Comparison of ENCODE assay signal across 8 cellular contexts in the genomic region with DNA sequence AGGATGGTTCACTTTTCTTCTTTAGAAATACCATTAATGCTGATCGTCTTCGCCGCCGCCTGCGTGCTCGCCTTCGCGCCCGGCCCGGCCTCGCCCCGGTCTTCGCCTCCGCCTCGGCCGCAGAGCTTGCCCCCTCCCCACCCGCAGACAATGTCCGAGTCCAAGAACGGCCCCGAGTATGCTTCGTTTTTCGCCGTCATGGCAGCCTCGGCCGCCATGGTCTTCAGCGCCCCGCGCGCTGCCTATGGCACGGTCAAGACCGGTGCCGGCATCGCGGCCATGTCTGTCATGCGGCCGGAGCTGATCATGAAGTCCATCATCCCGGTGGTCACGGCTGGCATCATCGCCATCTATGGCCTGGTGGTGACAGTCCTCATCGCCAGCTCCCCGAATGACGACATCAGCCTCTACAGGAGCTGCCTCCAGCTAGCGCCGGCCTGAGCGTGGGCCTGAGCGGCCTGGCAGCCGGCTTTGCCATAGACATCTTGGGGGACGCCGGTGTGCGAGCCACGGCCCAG. TPM values are rescaled to one million over a fixed set of nuclear protein-coding genes. Genes with fewer than 3 reads are reported as not detected.
DNase-seq lines count a peak whose midpoint lies in the region; ATAC-seq lines count a peak whose summit lies in the region.

No MANE protein-coding gene starts in this region.

- no peaks in the 10 kb centered on the region for H3K36me3 Mint-ChIP-seq in activated naive CD8-positive, alpha-beta T cell treated with anti-CD3 and anti-CD28 coated beads, Interleukin-2, amount 50 U/mL, for 24 hours (ENCODE audit: low read depth)
- no peaks in the 10 kb centered on the region for H3K36me3 Mint-ChIP-seq in stimulated activated memory B cell treated with anti-CD40 and anti-IgM and Interleukin-4, amounts not matched to agents 10 μg/mL and 1 μg/mL and 100 μg/mL, for 72 hours

- peaks cover 12% of the 10 kb centered on the region for H3K4me1 ChIP-seq in ACC112 (ENCODE audit: control insufficient read depth, insufficient read depth, low read length, unreplicated experiment)

- H3K27ac ChIP-seq in ACC112 (ENCODE audit: low read depth, low read length) (no peak overlapping the region), layer of hippocampus (ENCODE audit: low read depth, low read length) (peak overlapping the region; percentile 58)

- DNase-seq in H7 (peak; percentile 57), dedifferentiated amniotic fluid mesenchymal stem cell (ENCODE audit: extremely low spot score) (no peak)
- DNase-seq in activated naive CD8-positive, alpha-beta T cell treated with anti-CD3 and anti-CD28 coated beads, Interleukin-2, amount 50 U/mL, for 24 hours, result peak; percentile 28

- peak overlapping the region; percentile 80 for H3K4me3 Mint-ChIP-seq in activated naive CD8-positive, alpha-beta T cell treated with anti-CD3 and anti-CD28 coated beads, Interleukin-2, amount 50 U/mL, for 24 hours
- H3K4me3 Mint-ChIP-seq in stimulated activated memory B cell treated with anti-CD40 and anti-IgM and Interleukin-4, amounts not matched to agents 10 μg/mL and 1 μg/mL and 100 μg/mL, for 72 hours, result peak overlapping the region; percentile 82

- peak overlapping the region; percentile 73 for H3K4me3 ChIP-seq in ACC112 (ENCODE audit: low read depth, low read length)
- H3K4me3 ChIP-seq in H7 (ENCODE audit: insufficient read depth, low read depth, low read length), result no peak overlapping the region

- no peaks in the 10 kb centered on the region for H3K79me2 ChIP-seq in ACC112 (ENCODE audit: control insufficient read depth, insufficient read depth, low read length, unreplicated experiment)

- no peaks in the 10 kb centered on the region for H3K27me3 Mint-ChIP-seq in activated naive CD8-positive, alpha-beta T cell treated with anti-CD3 and anti-CD28 coated beads, Interleukin-2, amount 50 U/mL, for 24 hours
- H3K27me3 Mint-ChIP-seq in stimulated activated memory B cell treated with anti-CD40 and anti-IgM and Interleukin-4, amounts not matched to agents 10 μg/mL and 1 μg/mL and 100 μg/mL, for 72 hours, result no peaks in the 10 kb centered on the region

- H3K27ac Mint-ChIP-seq in activated naive CD8-positive, alpha-beta T cell treated with anti-CD3 and anti-CD28 coated beads, Interleukin-2, amount 50 U/mL, for 24 hours, result peak overlapping the region; percentile 97
- peak overlapping the region; percentile 92 for H3K27ac Mint-ChIP-seq in stimulated activated memory B cell treated with anti-CD40 and anti-IgM and Interleukin-4, amounts not matched to agents 10 μg/mL and 1 μg/mL and 100 μg/mL, for 72 hours

- peaks cover 18% of the 10 kb centered on the region for H3K4me1 Mint-ChIP-seq in activated naive CD8-positive, alpha-beta T cell treated with anti-CD3 and anti-CD28 coated beads, Interleukin-2, amount 50 U/mL, for 24 hours
- H3K4me1 Mint-ChIP-seq in stimulated activated memory B cell treated with anti-CD40 and anti-IgM and Interleukin-4, amounts not matched to agents 10 μg/mL and 1 μg/mL and 100 μg/mL, for 72 hours, result peaks cover 22% of the 10 kb centered on the region

- H3K36me3 ChIP-seq in ACC112 (ENCODE audit: insufficient read depth, low read length), result no peaks in the 10 kb centered on the region
- no peaks in the 10 kb centered on the region for H3K36me3 ChIP-seq in H7 (replicated peaks; ENCODE audit: control insufficient read depth, insufficient read depth, low read length)

- no peaks in the 10 kb centered on the region for H3K9me3 Mint-ChIP-seq in activated naive CD8-positive, alpha-beta T cell treated with anti-CD3 and anti-CD28 coated beads, Interleukin-2, amount 50 U/mL, for 24 hours
- H3K9me3 Mint-ChIP-seq in stimulated activated memory B cell treated with anti-CD40 and anti-IgM and Interleukin-4, amounts not matched to agents 10 μg/mL and 1 μg/mL and 100 μg/mL, for 72 hours, result no peaks in the 10 kb centered on the region

- peak overlapping the region; percentile 94 for H2AFZ ChIP-seq in ACC112 (ENCODE audit: low read length, unreplicated experiment)

- H3K27me3 ChIP-seq in ACC112 (ENCODE audit: insufficient read depth, low read length), result no peaks in the 10 kb centered on the region
- no peaks in the 10 kb centered on the region for H3K27me3 ChIP-seq in H7 (ENCODE audit: control insufficient read depth, insufficient read depth, low read length)
- no peaks in the 10 kb centered on the region for H3K27me3 ChIP-seq in layer of hippocampus (ENCODE audit: control insufficient read depth, insufficient read depth, low read length)

- ATAC-seq in activated naive CD8-positive, alpha-beta T cell treated with anti-CD3 and anti-CD28 coated beads, Interleukin-2, amount 50 U/mL, for 24 hours, result no peak
- ATAC-seq in stimulated activated memory B cell treated with anti-CD40 and anti-IgM and Interleukin-4, amounts not matched to agents 10 μg/mL and 1 μg/mL and 100 μg/mL, for 72 hours, result no peak
- ATAC-seq in HG02610 (IDR thresholded peaks at IDR 0.05; ENCODE audit: unreplicated experiment) (no peak), GM19467 (IDR thresholded peaks at IDR 0.05; ENCODE audit: unreplicated experiment) (no peak)

RNA-seq across cellular contexts. Expression of gene PRPH2, which starts 4.7 kb away (rescaled TPM):
- 1.2 TPM in 2 replicates for total RNA-seq in H7 (2014; rRNA removed; shearing (Covaris generic))

RNA-seq across cellular contexts. Expression of gene TBCC, which starts 18.8 kb away (rescaled TPM):
- total RNA-seq in H7 (2014; rRNA removed; shearing (Covaris generic)), result 57.0 and 65.8 TPM in 2 replicates

RNA-seq across cellular contexts. Expression of gene BICRAL, which starts 54.7 kb away (rescaled TPM):
- total RNA-seq in H7 (2014; rRNA removed; shearing (Covaris generic)), result 6.0 and 8.8 TPM in 2 replicates
